In the genomic region with DNA sequence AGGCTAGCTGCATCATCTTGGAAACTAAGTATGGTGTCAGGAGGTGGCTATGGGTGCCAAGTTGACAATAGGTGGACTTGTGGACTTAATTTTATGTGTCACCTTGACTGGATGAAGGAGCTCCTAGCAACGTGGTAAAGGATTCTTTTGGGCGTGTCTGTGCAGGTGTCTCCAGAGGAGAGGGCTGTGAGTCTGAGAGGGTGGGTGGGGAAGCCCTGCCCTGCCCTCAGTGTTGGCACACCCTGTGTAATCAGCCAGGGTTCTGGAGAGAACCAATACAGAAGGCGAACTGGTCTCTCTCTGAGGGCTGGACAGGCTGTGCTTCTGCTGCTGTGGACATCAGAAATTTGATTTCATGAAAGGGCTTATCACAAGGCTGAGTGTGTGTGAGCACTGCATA, we compare ENCODE assay signal across 17 cellular contexts.
DNase-seq lines count a peak whose midpoint lies in the region; ATAC-seq and TF ChIP-seq lines count a peak whose summit lies in the region.
"Had no signal": no experiment of that assay in that cellular context is flagged by ENCODE, and none has a peak within 500 bp of the region (broad histone marks: within the 10 kb centered on the region; RNA-seq: fewer than 3 reads in every experiment).

No MANE protein-coding gene starts in this region.

- H3K4me2 ChIP-seq in osteoblast (ENCODE audit: insufficient read depth, low read length) = no peak overlapping the region

- H3K9me3 ChIP-seq in left lung (no peaks in the 10 kb centered on the region), upper lobe of right lung (no peaks in the 10 kb centered on the region), osteoblast (ENCODE audit: low read depth, low read length) (no peaks in the 10 kb centered on the region)
- H3K9me3 ChIP-seq: Caco-2 had no signal

- no peaks in the 10 kb centered on the region for H4K20me1 ChIP-seq in osteoblast (ENCODE audit: insufficient read depth, low read length)

- intact Hi-C loops in left lung (cut with DNase I) = no loop called here
- intact Hi-C loops in upper lobe of right lung (cut with DNase I) = no loop called here

- H3K4me3 ChIP-seq in epithelial cell of esophagus (ENCODE audit: low read length) (no peak overlapping the region), left lung (no peak overlapping the region), upper lobe of right lung (no peak overlapping the region), osteoblast (ENCODE audit: insufficient read depth, low read length) (no peak overlapping the region)

- ATAC-seq in left lung (peak; percentile 78), upper lobe of right lung (peak; percentile 44)
- ATAC-seq: HepG2, SK-N-SH treated with all-trans-retinoic acid at 6 μM for 48 hours had no signal

- no peaks in the 10 kb centered on the region for H3K79me2 ChIP-seq in osteoblast (ENCODE audit: insufficient read depth, low read length)

- H3K4me1 ChIP-seq in left lung = no peaks in the 10 kb centered on the region
- H3K4me1 ChIP-seq in upper lobe of right lung = no peaks in the 10 kb centered on the region
- H3K4me1 ChIP-seq in osteoblast (ENCODE audit: insufficient read depth, low read length) = no peaks in the 10 kb centered on the region
- H3K4me1 ChIP-seq: Caco-2 had no signal

- H3K36me3 ChIP-seq in left lung (no peaks in the 10 kb centered on the region), upper lobe of right lung (no peaks in the 10 kb centered on the region), osteoblast (ENCODE audit: insufficient read depth, low read length) (no peaks in the 10 kb centered on the region)

- no peak overlapping the region for H2AFZ ChIP-seq in osteoblast (ENCODE audit: low read length)

- H3K27me3 ChIP-seq in left lung = no peaks in the 10 kb centered on the region
- no peaks in the 10 kb centered on the region for H3K27me3 ChIP-seq in upper lobe of right lung
- peaks cover 8% of the 10 kb centered on the region for H3K27me3 ChIP-seq in osteoblast (ENCODE audit: insufficient read depth, low read length)

- DNase-seq in LoVo (ENCODE audit: low spot score) = peak; percentile 9
- DNase-seq in epithelial cell of esophagus (ENCODE audit: low read depth) = peak; percentile 67
- DNase-seq in left lung = peak in 1 of 2 donors; percentile 41
- no peak for DNase-seq in upper lobe of right lung
- no peak for DNase-seq in osteoblast (ENCODE audit: insufficient read length, low spot score, missing footprints)
- no peak for DNase-seq in GM10266 (ENCODE audit: extremely low spot score)
- DNase-seq in NOMO-1 treated with DMSO at 0.1 percent for 48 hours (lab: John Stamatoyannopoulos, UW; ENCODE audit: unreplicated experiment) = no peak
- DNase-seq: ACHN, Caco-2, GDM1, KBM-7, MV-4-11, NCI-H187, RPMI8226, SIG-M5 had no signal

- H3K27ac ChIP-seq in left lung (no peak overlapping the region), upper lobe of right lung (no peak overlapping the region), osteoblast (ENCODE audit: low read depth, low read length) (no peak overlapping the region)

- TF ChIP-seq CTCF in epithelial cell of esophagus (IDR thresholded peaks at IDR 0.05; ENCODE audit: insufficient read depth, low read depth, low read length, missing control alignments) (no peak), left lung (IDR thresholded peaks at IDR 0.05) (no peak), upper lobe of right lung (IDR thresholded peaks at IDR 0.05) (no peak), osteoblast (IDR thresholded peaks at IDR 0.05; ENCODE audit: extremely low read depth, low read depth, low read length) (no peak), GM10266 (IDR thresholded peaks at IDR 0.05; ENCODE audit: control insufficient read depth, insufficient read depth, low read depth, missing control alignments) (no peak)

Comparison
In these comparisons a context has a peak if more than half of its experiments do, and no peak if none do; other contexts are left out.
1. DNase-seq: peak in LoVo (single experiment) and epithelial cell of esophagus (single experiment); none in upper lobe of right lung (single experiment), osteoblast (single experiment), GM10266 (single experiment) and NOMO-1 treated with DMSO at 0.1 percent for 48 hours (single experiment).